ENCODE assay signal across 16 cellular contexts in the genomic region with DNA sequence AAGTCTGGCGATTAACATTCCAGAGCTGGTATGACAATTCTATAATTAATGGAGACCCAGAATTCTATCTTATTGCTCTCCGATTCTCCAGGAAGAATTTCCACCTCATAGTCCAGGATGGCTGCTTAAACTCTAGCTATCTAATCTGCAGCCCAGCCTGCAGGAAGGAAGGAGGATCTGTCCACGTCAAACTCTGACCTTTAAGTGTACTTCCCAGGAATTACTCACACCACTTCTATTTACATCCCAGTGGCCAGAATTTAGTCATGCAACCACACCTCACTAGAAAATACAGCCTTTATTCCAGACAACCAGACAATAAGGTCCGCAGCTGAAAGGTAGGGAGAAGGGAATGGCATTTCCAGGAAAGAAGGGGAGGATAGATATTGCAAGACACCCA. TPM values are rescaled to one million over a fixed set of nuclear protein-coding genes. Genes with fewer than 3 reads are reported as not detected.
DNase-seq lines count a peak whose midpoint lies in the region; ATAC-seq, FAIRE-seq and TF ChIP-seq lines count a peak whose summit lies in the region.
"Had no signal": no experiment of that assay in that cellular context is flagged by ENCODE, and none has a peak within 500 bp of the region (broad histone marks: within the 10 kb centered on the region; RNA-seq: fewer than 3 reads in every experiment).

No MANE protein-coding gene starts in this region.

- H3K27me3 ChIP-seq in K562 (ENCODE audit: control insufficient read depth in 2 of 2, insufficient read depth in 2 of 2, low read length in 2 of 2) (peaks cover 0 to under 1% of the 10 kb centered on the region in 2 experiments; a peak in 2 of 5 replicates), ovary (no peaks in the 10 kb centered on the region)

- no peak overlapping the region for H3K9ac ChIP-seq in K562 (ENCODE audit: insufficient read depth in 1 of 2, low read depth in 2 of 2, low read length in 2 of 2)

- FAIRE-seq in HTR-8/SVneo (lab: Jason Lieb, UNC), result no peak
- FAIRE-seq in K562 (lab: Jason Lieb, UNC), result no peak

- ATAC-seq in K562, result no peak

- no peak overlapping the region for H2AFZ ChIP-seq in K562 (ENCODE audit: low read depth, low read length)

- CTCF ChIA-PET in K562 (lab: Yijun Ruan, JAX; ENCODE audit: low intra/inter-chr PET ratio), result no interaction called here

- H3K79me2 ChIP-seq in K562 (ENCODE audit: control insufficient read depth, insufficient read depth, low read length), result peaks cover 12% of the 10 kb centered on the region

- H3K4me1 ChIP-seq in K562 (replicated peaks in 1 of 2; ENCODE audit: control insufficient read depth in 2 of 2, insufficient read depth in 2 of 2, low read length in 2 of 2) (peaks cover 5 to 11% of the 10 kb centered on the region in 2 experiments), ovary (ENCODE audit: insufficient read depth) (peaks cover 7% of the 10 kb centered on the region)

- in situ Hi-C loops in K562 (cut with MboI), result no loop called here

- H3K9me3 ChIP-seq in K562 (replicated peaks; ENCODE audit: control insufficient read depth, insufficient read depth, low read depth, low read length), result peaks cover 2% of the 10 kb centered on the region; the same call in 1 of the 2 replicates
- no peaks in the 10 kb centered on the region for H3K9me3 ChIP-seq in ovary
- H3K9me3 ChIP-seq: BE2C, thoracic aorta had no signal

- no peaks in the 10 kb centered on the region for H3K9me1 ChIP-seq in K562 (ENCODE audit: control insufficient read depth, insufficient read depth, low read length)

- intact Hi-C loops in K562 (cut with micrococcal nuclease), result no loop called here
- intact Hi-C loops in ovary (cut with DNase I), result no loop called here

- H3K4me3 ChIP-seq in AG10803 (ENCODE audit: low read length), result no peak overlapping the region
- H3K4me3 ChIP-seq in K562, result no peak overlapping the region
- no peak overlapping the region for H3K4me3 ChIP-seq in ovary
- H3K4me3 ChIP-seq: coronary artery, thoracic aorta had no signal

- peaks cover 6% of the 10 kb centered on the region; the same call in 1 of the 2 replicates for H4K20me1 ChIP-seq in K562 (replicated peaks; ENCODE audit: control insufficient read depth, insufficient read depth, low read length)

- TF ChIP-seq POLR2A in K562 (conservative IDR thresholded peaks at IDR 0.05) (no peak), ovary (IDR thresholded peaks at IDR 0.05) (no peak)

- POLR2A ChIA-PET in K562 (lab: Yijun Ruan, JAX), result no interaction called here

- no peak for TF ChIP-seq RAD21 in K562 (CRISPR knock-in tag; conservative IDR thresholded peaks at IDR 0.05 in 1 of 2, IDR thresholded peaks at IDR 0.05 in 1 of 2)

- BruUV-seq in K562 (replicated peaks; lab: Mats Ljungman, UMichigan), result no TSS peak

- TF ChIP-seq CTCF in AG10803 (conservative IDR thresholded peaks at IDR 0.05; ENCODE audit: low read length) (no peak), K562 (IDR thresholded peaks at IDR 0.05 in 2 of 3, conservative IDR thresholded peaks at IDR 0.05 in 1 of 3; ENCODE audit: insufficient read depth in 2 of 3, low read depth in 1 of 3, low read length in 3 of 3) (no peak), ovary (IDR thresholded peaks at IDR 0.05) (no peak)

- H3K4me2 ChIP-seq in K562 (ENCODE audit: insufficient read depth, low read length), result no peak overlapping the region

- no peak overlapping the region for H3K27ac ChIP-seq in K562 (ENCODE audit: extremely low read depth, low read depth, low read length)
- H3K27ac ChIP-seq in ovary, result no peak overlapping the region
- H3K27ac ChIP-seq: coronary artery, thoracic aorta had no signal

- WGBS in K562 (ENCODE audit: insufficient coverage, low coverage, missing lambda C conversion rate), result 2% methylated on average over 4 of the region's 4 CpGs
- 44 to 53% (median 46%) methylated on average over 4 of the region's 4 CpGs for WGBS in ovary, 3 donors

- DNase-seq in AG10803 (ENCODE audit: low read depth) (peak; percentile 23), HTR-8/SVneo (ENCODE audit: insufficient read length, low spot score) (peak; percentile 37), K562 (ENCODE audit: extremely low read depth in 1 of 4, low spot score in 3 of 4) (peak in 2 of 4 experiments; percentile 26 to 31), kidney tubule cell (ENCODE audit: low spot score) (peak; percentile 76), ovary (no peak), HuH-7 (ENCODE audit: low spot score) (no peak), DMS153 treated with DMSO at 0.1 percent for 48 hours (lab: John Stamatoyannopoulos, UW; ENCODE audit: unreplicated experiment) (no peak), superior temporal gyrus (ENCODE audit: extremely low spot score) (no peak)
- DNase-seq: activated gamma-delta T cell treated with Interleukin-2 at 50 U/mL for 16 hours, BE2C, GOT3, hypothalamus, MM.1S, NCI-H446 treated with DMSO at 0.1 percent for 48 hours had no signal

- TF ChIP-seq EP300 in K562 (IDR thresholded peaks at IDR 0.05; ENCODE audit: low read length) (no peak), ovary (IDR thresholded peaks at IDR 0.05) (no peak)

- H3K36me3 ChIP-seq in K562 (ENCODE audit: control insufficient read depth, insufficient read depth, low read length) (peaks cover 2% of the 10 kb centered on the region; the same call in 1 of the 3 replicates), ovary (no peaks in the 10 kb centered on the region)
- H3K36me3 ChIP-seq: BE2C, thoracic aorta had no signal

TF ChIP-seq in K562, 482 proteins besides CTCF, POLR2A, EP300 and RAD21:
- TF ChIP-seq ID3 (CRISPR knock-in tag; IDR thresholded peaks at IDR 0.05), result no peak
- peak; percentile 82 for TF ChIP-seq ID3 (tag; IDR thresholded peaks at IDR 0.05)
- no peak for TF ChIP-seq TSHZ1 (CRISPR knock-in tag; IDR thresholded peaks at IDR 0.05)
- TF ChIP-seq FOSL1 (tag; conservative IDR thresholded peaks at IDR 0.05), result peak; percentile 18; the same call in 1 of the 2 replicates
- TF ChIP-seq CREM (IDR thresholded peaks at IDR 0.05; ENCODE audit: low read depth), result peak; percentile 54; the same call in 1 of the 2 replicates
- no peak for TF ChIP-seq NR2C2 (CRISPR knock-in tag; IDR thresholded peaks at IDR 0.05)
- TF ChIP-seq NR2C2 (tag; IDR thresholded peaks at IDR 0.05), result peak; percentile 58; the same call in 1 of the 2 replicates
TF ChIP-seq in K562: peak in this region for 4.

RNA-seq across cellular contexts. Expression of gene DENND1A, which starts 3.5 kb away (rescaled TPM):
- total RNA-seq in K562 (2011; cell fraction: chromatin; rRNA removed; ENCODE audit: low replicate concordance), result 113 and 184 TPM in 2 replicates
- total RNA-seq in K562 (2011; cell fraction: nucleolus; rRNA removed), result 47.5 and 54.5 TPM in 2 replicates
- 95.0 and 115 TPM in 2 replicates for total RNA-seq in K562 (2011; cell fraction: nucleoplasm; rRNA removed)
- total RNA-seq in K562 (2014; rRNA removed) (15.6 and 15.7 TPM in 2 replicates), K562 (2014; rRNA removed; fragmentation: Illumina TruSeq; extraction: Trizol) (12.8 and 13.3 TPM in 2 replicates), K562 (2015; rRNA removed; fragmentation: Illumina TruSeq; extraction: Trizol) (10.2 and 12.7 TPM in 2 replicates), K562 (2021) (27.9 and 28.5 TPM in 2 replicates), ovary (10 to 100 TPM; 11.6 to 24.5 (median 18.7) TPM)
- polyA plus RNA-seq in K562 (2011; rRNA removed) (29.5 and 41.9 TPM in 2 replicates), K562 (2014; fragmentation: Illumina TruSeq; extraction: Trizol) (19.1 and 25.8 TPM in 2 replicates), K562 (2014; fragmentation: Nextera tagmentation; extraction: Ambion mirVana) (1 to 10 TPM; 7.6 to 7.7 TPM), K562 (2014; rRNA removed) (17.3 and 22.7 TPM in 2 replicates), ovary (10 to 100 TPM; 10.4 to 12.9 TPM)
- polyA plus RNA-seq in K562 (2011; cell fraction: cytosol; rRNA removed), result 52.6 and 55.0 TPM in 2 replicates
- polyA plus RNA-seq in K562 (2011; cell fraction: nucleus; rRNA removed), result 45.9 and 63.9 TPM in 2 replicates
- polyA plus RNA-seq in K562 (2012), result 20.1 and 23.6 TPM in 2 replicates
- polyA minus RNA-seq in K562 (2011; rRNA and poly(A)+ RNA removed), result 38.7 and 44.7 TPM in 2 replicates
- polyA minus RNA-seq in K562 (2011; cell fraction: cytosol; rRNA and poly(A)+ RNA removed), result 22.0 and 34.3 TPM in 2 replicates
- polyA minus RNA-seq in K562 (2011; cell fraction: nucleus; rRNA and poly(A)+ RNA removed), result 28.7 and 29.8 TPM in 2 replicates

Comparison
In these comparisons a context has a peak if more than half of its experiments do, and no peak if none do; other contexts are left out.
1. DNase-seq: peak in AG10803 (single experiment), HTR-8/SVneo (single experiment) and kidney tubule cell (single experiment); none in ovary (0 of 5), HuH-7 (single experiment), DMS153 treated with DMSO at 0.1 percent for 48 hours (single experiment) and superior temporal gyrus (single experiment).